In the genomic region with DNA sequence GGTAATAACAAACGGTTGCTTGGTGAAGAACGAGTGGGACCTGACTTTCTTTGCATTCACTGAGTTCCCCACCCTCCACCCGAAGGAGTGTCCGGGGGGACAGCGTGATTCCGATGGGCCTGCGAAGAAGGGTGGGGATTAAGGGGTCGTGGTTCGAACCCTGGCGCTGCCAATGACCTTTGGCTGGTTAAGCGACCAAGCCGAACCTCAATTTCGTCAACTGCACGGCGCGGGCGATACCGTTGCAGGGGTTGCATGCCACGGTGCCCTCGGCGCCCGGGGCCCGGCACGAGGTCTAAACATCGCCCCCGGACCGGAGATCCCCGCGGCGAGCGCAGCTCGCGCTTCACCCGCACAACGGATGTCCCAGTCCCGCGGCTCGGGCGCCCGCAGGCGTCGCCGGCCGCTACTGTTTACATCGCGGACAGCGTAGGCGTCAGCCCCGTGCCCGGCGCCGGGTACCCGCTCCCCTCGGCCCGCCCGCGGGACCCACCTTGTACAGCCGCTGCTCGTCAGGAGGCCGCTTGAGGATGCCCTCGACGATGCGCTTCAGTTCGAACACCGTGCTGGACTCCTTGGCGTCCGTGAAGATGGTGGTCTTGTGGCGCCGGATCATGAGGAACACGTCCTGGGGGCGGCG, we compare ENCODE assay signal across 8 cellular contexts. TPM values are rescaled to one million over a fixed set of nuclear protein-coding genes. Genes with fewer than 3 reads are reported as not detected.
DNase-seq lines count a peak whose midpoint lies in the region; ATAC-seq, FAIRE-seq and TF ChIP-seq lines count a peak whose summit lies in the region.

No MANE protein-coding gene starts in this region.

- TF ChIP-seq CTCF in endothelial cell of umbilical vein (IDR thresholded peaks at IDR 0.05; ENCODE audit: extremely low read depth in 1 of 2, insufficient read depth in 1 of 2, low read depth in 1 of 2, low read length in 2 of 2), result no peak
- no peak for TF ChIP-seq CTCF in natural killer cell (IDR thresholded peaks at IDR 0.05)

- peaks cover 18% of the 10 kb centered on the region for H3K79me2 ChIP-seq in endothelial cell of umbilical vein (ENCODE audit: control insufficient read depth, insufficient read depth, low read length)

- dilution Hi-C loops in endothelial cell of umbilical vein (cut with MboI; ENCODE audit: extremely low pct_ligation_motif_present, low sequenced_read_pairs), result no loop called here

- H3K4me2 ChIP-seq in endothelial cell of umbilical vein (ENCODE audit: insufficient read depth, low read length), result peak overlapping the region; percentile 82

- ATAC-seq in HG02938 (IDR thresholded peaks at IDR 0.05; ENCODE audit: unreplicated experiment) (peak; percentile 27), T-helper 17 cell (peak; percentile 41), natural killer cell (peak; percentile 34 to 56 (median 53)), GM18870 (IDR thresholded peaks at IDR 0.05; ENCODE audit: unreplicated experiment) (no peak)

- H3K27me3 ChIP-seq in endothelial cell of umbilical vein (ENCODE audit: control insufficient read depth in 2 of 2, insufficient read depth in 2 of 2, low read length in 2 of 2), result no peaks in the 10 kb centered on the region

- peak overlapping the region; percentile 89 for H3K27ac Mint-ChIP-seq in T-helper 17 cell
- H3K27ac Mint-ChIP-seq in natural killer cell, result peak overlapping the region; percentile 93 to 95

- H3K36me3 Mint-ChIP-seq in T-helper 17 cell (ENCODE audit: low read depth) (peaks cover 3% of the 10 kb centered on the region), natural killer cell (peaks cover 8% of the 10 kb centered on the region)

- no peaks in the 10 kb centered on the region for H4K20me1 ChIP-seq in endothelial cell of umbilical vein (replicated peaks; ENCODE audit: control insufficient read depth, extremely low read depth, insufficient read depth, low read length)

- POLR2A ChIA-PET in endothelial cell of umbilical vein (lab: Charles Lee), result no interaction called here

- no peaks in the 10 kb centered on the region for H3K9me1 ChIP-seq in endothelial cell of umbilical vein (replicated peaks; ENCODE audit: control insufficient read depth, extremely low read depth, insufficient read depth, low read length)

- FAIRE-seq in endothelial cell of umbilical vein (lab: Jason Lieb, UNC), result peak; percentile 18

- no TSS peak for BruUV-seq in endothelial cell of umbilical vein (replicated peaks; lab: Mats Ljungman, UMichigan)

- H3K9me3 ChIP-seq in T-helper 17 cell (ENCODE audit: control insufficient read depth, low read length, poor library complexity, severe bottlenecking) (no peaks in the 10 kb centered on the region), endothelial cell of umbilical vein (replicated peaks; ENCODE audit: control insufficient read depth, insufficient read depth, low read length) (no peaks in the 10 kb centered on the region)

- CTCF ChIA-PET in endothelial cell of umbilical vein (lab: Charles Lee), result interaction anchor here (1.5 to 4.5 kb wide), 2 partner anchors 62 to 92 kb away, joined by 8 to 20 read pairs; no protein-coding TSS in a partner anchor

- H3K27me3 Mint-ChIP-seq in T-helper 17 cell (no peaks in the 10 kb centered on the region), natural killer cell (ENCODE audit: low read depth in 2 of 2) (no peaks in the 10 kb centered on the region)

- TF ChIP-seq POLR2A in endothelial cell of umbilical vein (IDR thresholded peaks at IDR 0.05; ENCODE audit: low read depth, low read length), result no peak

- H3K36me3 ChIP-seq in endothelial cell of umbilical vein (ENCODE audit: control insufficient read depth in 2 of 2, extremely low read depth in 1 of 2, insufficient read depth in 2 of 2, low read length in 2 of 2), result peaks cover 2 to 15% of the 10 kb centered on the region in 2 experiments

- H3K4me1 ChIP-seq in endothelial cell of umbilical vein (ENCODE audit: control insufficient read depth, extremely low read depth, insufficient read depth, low read length), result peaks cover 8% of the 10 kb centered on the region

- H3K9ac ChIP-seq in endothelial cell of umbilical vein (replicated peaks; ENCODE audit: extremely low read depth, insufficient read depth, low read length), result peak overlapping the region; percentile 54

- peak overlapping the region; percentile 93 for H3K4me3 Mint-ChIP-seq in T-helper 17 cell
- H3K4me3 Mint-ChIP-seq in natural killer cell, result peak overlapping the region; percentile 89

- H2AFZ ChIP-seq in endothelial cell of umbilical vein (ENCODE audit: low read depth, low read length), result peak overlapping the region; percentile 85

- H3K9me3 Mint-ChIP-seq in natural killer cell, result no peaks in the 10 kb centered on the region

- peak overlapping the region; percentile 39 for H3K27ac ChIP-seq in endothelial cell of umbilical vein (ENCODE audit: insufficient read depth, low read depth, low read length)

- intact Hi-C loops in endothelial cell of umbilical vein (cut with micrococcal nuclease), result loop anchor here (1.0 to 10.0 kb wide), 5 partner anchors 24 to 141 kb away; a partner anchor contains a TSS
- intact Hi-C loops in natural killer cell (cut with micrococcal nuclease), result loop anchor here (2.0 kb wide), 1 partner anchor 24 kb away; a partner anchor contains a TSS

- peak overlapping the region; percentile 41 to 96 (median 65) for H3K4me3 ChIP-seq in endothelial cell of umbilical vein (replicated peaks in 1 of 3; ENCODE audit: insufficient read depth in 1 of 3, low read depth in 1 of 3, low read length in 3 of 3)

- DNase-seq in activated T-cell treated with anti-CD3 and anti-CD28 coated beads for 48 hours (ENCODE audit: low read depth) (peak; percentile 38), T-helper 17 cell (peak in 1 of 3 donors; percentile 22), endothelial cell of umbilical vein (ENCODE audit: low read depth, low spot score) (peak; percentile 39), natural killer cell (peak; percentile 51), middle frontal gyrus (ENCODE audit: extremely low spot score, low spot score) (no peak)
- no peak for DNase-seq in activated T-cell treated with anti-CD3 and anti-CD28 coated beads, Interleukin-2, amount 50 U/mL, for 1 hour

- peaks cover 32% of the 10 kb centered on the region for H3K4me1 Mint-ChIP-seq in T-helper 17 cell
- H3K4me1 Mint-ChIP-seq in natural killer cell, result peaks cover 29 to 38% of the 10 kb centered on the region in 2 donors

RNA-seq across cellular contexts. Expression of a gene that starts 0.5 kb away (rescaled TPM):
- total RNA-seq in T-helper 17 cell (100 to 1,000 TPM; 121 to 131 TPM), endothelial cell of umbilical vein (158 and 251 TPM in 2 replicates), natural killer cell (100 to 1,000 TPM; 146 to 207 (median 161) TPM)
- 848 and 1,320 TPM in 2 replicates for polyA plus RNA-seq in endothelial cell of umbilical vein
- 272 and 281 TPM in 2 replicates for polyA plus RNA-seq in endothelial cell of umbilical vein (2011; cell fraction: cytosol; rRNA removed)
- polyA plus RNA-seq in endothelial cell of umbilical vein (2011; cell fraction: nucleus; rRNA removed), result 65.8 and 77.0 TPM in 2 replicates
- 209 and 341 TPM in 2 replicates for polyA plus RNA-seq in endothelial cell of umbilical vein (2012)
- 126 and 159 TPM in 2 replicates for polyA minus RNA-seq in endothelial cell of umbilical vein
- polyA minus RNA-seq in endothelial cell of umbilical vein (2011; cell fraction: cytosol; rRNA and poly(A)+ RNA removed), result 101 TPM
- 7.7 and 18.0 TPM in 2 replicates for polyA minus RNA-seq in endothelial cell of umbilical vein (2011; cell fraction: nucleus; rRNA and poly(A)+ RNA removed)

RNA-seq across cellular contexts. Expression of a gene that starts 10.7 kb away (rescaled TPM):
- total RNA-seq in T-helper 17 cell, result not detected
- total RNA-seq in endothelial cell of umbilical vein, result not detected in 2 replicates
- polyA plus RNA-seq in endothelial cell of umbilical vein, result not detected in 2 replicates
- not detected in 2 replicates for polyA plus RNA-seq in endothelial cell of umbilical vein (2011; cell fraction: cytosol; rRNA removed)
- polyA plus RNA-seq in endothelial cell of umbilical vein (2011; cell fraction: nucleus; rRNA removed), result not detected in 2 replicates
- not detected in 2 replicates for polyA plus RNA-seq in endothelial cell of umbilical vein (2012)
- not detected in 2 replicates for polyA minus RNA-seq in endothelial cell of umbilical vein
- polyA minus RNA-seq in endothelial cell of umbilical vein (2011; cell fraction: cytosol; rRNA and poly(A)+ RNA removed), result not detected
- polyA minus RNA-seq in endothelial cell of umbilical vein (2011; cell fraction: nucleus; rRNA and poly(A)+ RNA removed), result not detected in 2 replicates
- under 1 TPM; 0.20 to 0.63 (median 0.54) TPM for total RNA-seq in natural killer cell

RNA-seq across cellular contexts. Expression of a gene that starts 21.6 kb away (rescaled TPM):
- total RNA-seq in T-helper 17 cell, result not detected
- not detected in 2 replicates for total RNA-seq in endothelial cell of umbilical vein
- not detected in 2 replicates for polyA plus RNA-seq in endothelial cell of umbilical vein
- not detected in 2 replicates for polyA plus RNA-seq in endothelial cell of umbilical vein (2011; cell fraction: cytosol; rRNA removed)
- not detected in 2 replicates for polyA plus RNA-seq in endothelial cell of umbilical vein (2011; cell fraction: nucleus; rRNA removed)
- polyA plus RNA-seq in endothelial cell of umbilical vein (2012), result not detected in 2 replicates
- polyA minus RNA-seq in endothelial cell of umbilical vein, result not detected in 2 replicates
- not detected for polyA minus RNA-seq in endothelial cell of umbilical vein (2011; cell fraction: cytosol; rRNA and poly(A)+ RNA removed)
- polyA minus RNA-seq in endothelial cell of umbilical vein (2011; cell fraction: nucleus; rRNA and poly(A)+ RNA removed), result not detected in 2 replicates
- under 1 TPM in 1 of 3 donors, not detected in 2; 0.33 TPM for total RNA-seq in natural killer cell

RNA-seq across cellular contexts. Expression of a gene that starts 24.2 kb away (rescaled TPM):
- total RNA-seq in T-helper 17 cell (1,000 to 10,000 TPM; 1,185 to 1,285 TPM), endothelial cell of umbilical vein (483 and 492 TPM in 2 replicates), natural killer cell (1,000 to 10,000 TPM; 1,131 to 1,162 (median 1,149) TPM)
- 270 and 296 TPM in 2 replicates for polyA plus RNA-seq in endothelial cell of umbilical vein
- 169 and 220 TPM in 2 replicates for polyA plus RNA-seq in endothelial cell of umbilical vein (2011; cell fraction: cytosol; rRNA removed)
- 1,376 and 1,655 TPM in 2 replicates for polyA plus RNA-seq in endothelial cell of umbilical vein (2011; cell fraction: nucleus; rRNA removed)
- polyA plus RNA-seq in endothelial cell of umbilical vein (2012), result 372 and 395 TPM in 2 replicates
- polyA minus RNA-seq in endothelial cell of umbilical vein, result 229 and 305 TPM in 2 replicates
- 119 TPM for polyA minus RNA-seq in endothelial cell of umbilical vein (2011; cell fraction: cytosol; rRNA and poly(A)+ RNA removed)
- 325 and 340 TPM in 2 replicates for polyA minus RNA-seq in endothelial cell of umbilical vein (2011; cell fraction: nucleus; rRNA and poly(A)+ RNA removed)

RNA-seq across cellular contexts. Expression of a gene that starts 40.4 kb away (rescaled TPM):
- total RNA-seq in T-helper 17 cell, result 1 to 10 TPM in 1 of 2 donors, not detected in 1; 1.6 TPM
- total RNA-seq in endothelial cell of umbilical vein, result not detected in 2 replicates
- polyA plus RNA-seq in endothelial cell of umbilical vein, result 0.19 and 0.28 TPM in 2 replicates
- polyA plus RNA-seq in endothelial cell of umbilical vein (2011; cell fraction: cytosol; rRNA removed), result 0.12 and 0.23 TPM in 2 replicates
- polyA plus RNA-seq in endothelial cell of umbilical vein (2011; cell fraction: nucleus; rRNA removed), result not detected in 2 replicates
- not detected in 2 replicates for polyA plus RNA-seq in endothelial cell of umbilical vein (2012)
- polyA minus RNA-seq in endothelial cell of umbilical vein, result 0.63 and 2.7 TPM in 2 replicates
- polyA minus RNA-seq in endothelial cell of umbilical vein (2011; cell fraction: cytosol; rRNA and poly(A)+ RNA removed), result 85.5 TPM
- polyA minus RNA-seq in endothelial cell of umbilical vein (2011; cell fraction: nucleus; rRNA and poly(A)+ RNA removed), result 1.3 TPM in 1 of 2 replicates, not detected in the other
- 1 to 10 TPM in 1 of 3 donors, under 1 TPM in 1, not detected in 1; 0.64 to 6.6 TPM for total RNA-seq in natural killer cell

Comparison
In these comparisons a context has a peak if more than half of its experiments do, and no peak if none do; other contexts are left out.
1. DNase-seq: peak in activated T-cell treated with anti-CD3 and anti-CD28 coated beads for 48 hours (single experiment), endothelial cell of umbilical vein (single experiment) and natural killer cell (single experiment); none in activated T-cell treated with anti-CD3 and anti-CD28 coated beads, Interleukin-2, amount 50 U/mL, for 1 hour (single experiment) and middle frontal gyrus (single experiment).